ENCODE assay signal across 11 cellular contexts in genomic region chr9:14909631-14910177, GRCh38. TPM values are rescaled to one million over a fixed set of nuclear protein-coding genes. Genes with fewer than 3 reads are reported as not detected.
DNase-seq lines count a peak whose midpoint lies in the region; ATAC-seq and TF ChIP-seq lines count a peak whose summit lies in the region.
"Had no signal": no experiment of that assay in that cellular context is flagged by ENCODE, and none has a peak within 500 bp of the region (broad histone marks: within the 10 kb centered on the region; RNA-seq: fewer than 3 reads in every experiment).

No MANE protein-coding gene starts in this region.

- H3K27ac ChIP-seq in SJCRH30 (peak overlapping the region; percentile 2; the same call in 1 of the 2 replicates), esophagus squamous epithelium (peak overlapping the region in 2 of 4 donors; percentile 29 to 30), lower lobe of right lung (peak overlapping the region; percentile 44), tibial artery (peak overlapping the region; percentile 63 to 73)

- no peaks in the 10 kb centered on the region for H3K27me3 ChIP-seq in SJCRH30
- H3K27me3 ChIP-seq in esophagus squamous epithelium = no peaks in the 10 kb centered on the region
- no peaks in the 10 kb centered on the region for H3K27me3 ChIP-seq in lower lobe of right lung (ENCODE audit: low read depth)
- no peaks in the 10 kb centered on the region for H3K27me3 ChIP-seq in tibial artery

- ATAC-seq in lower lobe of right lung (peak in 1 of 2 donors; percentile 18), HG02642 (IDR thresholded peaks at IDR 0.05; ENCODE audit: poor library complexity, unreplicated experiment) (no peak), GM18909 (IDR thresholded peaks at IDR 0.05; ENCODE audit: poor library complexity, unreplicated experiment) (no peak)
- ATAC-seq: natural killer cell treated with Interleukin-12 subunit alpha and Interleukin-12 subunit beta and Interleukin-15 and Interleukin-18, amount 100 ng/mL, for 72 hours had no signal

- 17 to 19% methylated on average over 4 of the region's 4 CpGs for WGBS in esophagus squamous epithelium, 2 donors

- H3K4me3 ChIP-seq in SJCRH30 = peak overlapping the region; percentile 47
- peak overlapping the region in 3 of 4 donors; percentile 19 to 54 (median 30) for H3K4me3 ChIP-seq in esophagus squamous epithelium
- peak overlapping the region; percentile 38 for H3K4me3 ChIP-seq in lower lobe of right lung
- peak overlapping the region; percentile 53 to 56 for H3K4me3 ChIP-seq in tibial artery

- H3K36me3 ChIP-seq in SJCRH30 (no peaks in the 10 kb centered on the region), esophagus squamous epithelium (no peaks in the 10 kb centered on the region), lower lobe of right lung (no peaks in the 10 kb centered on the region), tibial artery (no peaks in the 10 kb centered on the region)

- no peak for TF ChIP-seq POLR2A in esophagus squamous epithelium (IDR thresholded peaks at IDR 0.05)

- TF ChIP-seq CTCF in esophagus squamous epithelium (IDR thresholded peaks at IDR 0.05) (no peak), lower lobe of right lung (IDR thresholded peaks at IDR 0.05) (no peak), tibial artery (IDR thresholded peaks at IDR 0.05) (no peak)

- H3K9me3 ChIP-seq in SJCRH30 (replicated peaks) = no peaks in the 10 kb centered on the region
- no peaks in the 10 kb centered on the region for H3K9me3 ChIP-seq in esophagus squamous epithelium
- H3K9me3 ChIP-seq in lower lobe of right lung = no peaks in the 10 kb centered on the region
- H3K9me3 ChIP-seq in tibial artery = no peaks in the 10 kb centered on the region

- H3K4me1 ChIP-seq in SJCRH30 (peaks cover 27% of the 10 kb centered on the region; the same call in 1 of the 2 replicates), esophagus squamous epithelium (peaks cover 0 to 19% (median 0%) of the 10 kb centered on the region in 3 donors), lower lobe of right lung (no peaks in the 10 kb centered on the region), tibial artery (peaks cover 0 to 46% (median 18%) of the 10 kb centered on the region in 4 donors)

- DNase-seq in SJCRH30 (no peak), esophagus squamous epithelium (lab: John Stamatoyannopoulos, UW) (no peak), lower lobe of right lung (no peak), tibial artery (no peak), HUDEP-2 (lab: John Stamatoyannopoulos, UW; ENCODE audit: unreplicated experiment in 76 of 76) (no peak)
- DNase-seq: activated CD4-positive, CD25-positive, alpha-beta regulatory T cell; stimulated activated CD4-positive, alpha-beta T cell treated with anti-CD3 and anti-CD28 coated beads, Interleukin-4, amount 100 ng/mL, for 4 hours had no signal

- intact Hi-C loops in esophagus squamous epithelium (cut with DNase I) (no loop called here), lower lobe of right lung (cut with DNase I) (no loop called here), tibial artery (cut with DNase I; ENCODE audit: low total_unique reads) (no loop called here)

RNA-seq across cellular contexts. Expression of gene FREM1, which starts 0.5 kb away (rescaled TPM):
- total RNA-seq in SJCRH30 (2014; rRNA removed; shearing (Covaris generic)) = 10.4 and 12.4 TPM in 2 replicates
- total RNA-seq in esophagus squamous epithelium (under 1 TPM in 3 of 4 donors, not detected in 1; 0.09 to 0.95 (median 0.23) TPM), lower lobe of right lung (4.3 TPM)
- total RNA-seq: activated T-helper 1 cell treated with anti-CD3 and anti-CD28 coated beads, Interleukin-12 subunit alpha, Interleukin-12 subunit beta, Interleukin-2, Interleukin-4 antibody, amounts not matched to agents 30 ng/mL and 10 ng/mL and 1 ng/mL, durations not matched to agents 14 hours and 24 hours and 36 hours; natural killer cell treated with Interleukin-12 subunit alpha and Interleukin-12 subunit beta and Interleukin-15 and Interleukin-18, amount 100 ng/mL, for 72 hours had no signal
